Comparison of ENCODE assay signal across 1 cellular context in the genomic region with DNA sequence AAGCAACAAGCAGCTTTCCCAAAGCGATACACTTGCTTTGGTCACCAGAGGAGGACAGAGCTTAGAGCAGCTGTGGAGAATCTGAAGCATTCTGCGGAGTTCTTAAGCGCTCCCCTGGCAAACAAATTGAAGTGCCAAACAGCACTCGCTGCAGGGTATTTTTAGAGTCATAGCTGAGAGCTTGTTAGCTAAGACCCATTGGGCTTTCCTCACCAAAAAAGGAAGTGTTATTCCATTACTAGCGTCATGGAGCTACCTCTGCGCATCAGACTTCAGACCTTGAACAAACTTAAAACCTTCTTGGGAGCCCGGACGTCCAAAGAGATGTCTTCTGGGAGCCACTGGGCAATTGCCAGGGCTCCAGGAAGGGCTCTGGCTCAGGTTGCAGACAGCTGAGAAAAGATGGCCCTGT.
TF ChIP-seq lines count a peak whose summit lies in the region.

No MANE protein-coding gene starts in this region.

TF ChIP-seq in GM23338, 12 proteins besides CTCF, POLR2A, EP300 and RAD21:
- TF ChIP-seq, protein P1, sequence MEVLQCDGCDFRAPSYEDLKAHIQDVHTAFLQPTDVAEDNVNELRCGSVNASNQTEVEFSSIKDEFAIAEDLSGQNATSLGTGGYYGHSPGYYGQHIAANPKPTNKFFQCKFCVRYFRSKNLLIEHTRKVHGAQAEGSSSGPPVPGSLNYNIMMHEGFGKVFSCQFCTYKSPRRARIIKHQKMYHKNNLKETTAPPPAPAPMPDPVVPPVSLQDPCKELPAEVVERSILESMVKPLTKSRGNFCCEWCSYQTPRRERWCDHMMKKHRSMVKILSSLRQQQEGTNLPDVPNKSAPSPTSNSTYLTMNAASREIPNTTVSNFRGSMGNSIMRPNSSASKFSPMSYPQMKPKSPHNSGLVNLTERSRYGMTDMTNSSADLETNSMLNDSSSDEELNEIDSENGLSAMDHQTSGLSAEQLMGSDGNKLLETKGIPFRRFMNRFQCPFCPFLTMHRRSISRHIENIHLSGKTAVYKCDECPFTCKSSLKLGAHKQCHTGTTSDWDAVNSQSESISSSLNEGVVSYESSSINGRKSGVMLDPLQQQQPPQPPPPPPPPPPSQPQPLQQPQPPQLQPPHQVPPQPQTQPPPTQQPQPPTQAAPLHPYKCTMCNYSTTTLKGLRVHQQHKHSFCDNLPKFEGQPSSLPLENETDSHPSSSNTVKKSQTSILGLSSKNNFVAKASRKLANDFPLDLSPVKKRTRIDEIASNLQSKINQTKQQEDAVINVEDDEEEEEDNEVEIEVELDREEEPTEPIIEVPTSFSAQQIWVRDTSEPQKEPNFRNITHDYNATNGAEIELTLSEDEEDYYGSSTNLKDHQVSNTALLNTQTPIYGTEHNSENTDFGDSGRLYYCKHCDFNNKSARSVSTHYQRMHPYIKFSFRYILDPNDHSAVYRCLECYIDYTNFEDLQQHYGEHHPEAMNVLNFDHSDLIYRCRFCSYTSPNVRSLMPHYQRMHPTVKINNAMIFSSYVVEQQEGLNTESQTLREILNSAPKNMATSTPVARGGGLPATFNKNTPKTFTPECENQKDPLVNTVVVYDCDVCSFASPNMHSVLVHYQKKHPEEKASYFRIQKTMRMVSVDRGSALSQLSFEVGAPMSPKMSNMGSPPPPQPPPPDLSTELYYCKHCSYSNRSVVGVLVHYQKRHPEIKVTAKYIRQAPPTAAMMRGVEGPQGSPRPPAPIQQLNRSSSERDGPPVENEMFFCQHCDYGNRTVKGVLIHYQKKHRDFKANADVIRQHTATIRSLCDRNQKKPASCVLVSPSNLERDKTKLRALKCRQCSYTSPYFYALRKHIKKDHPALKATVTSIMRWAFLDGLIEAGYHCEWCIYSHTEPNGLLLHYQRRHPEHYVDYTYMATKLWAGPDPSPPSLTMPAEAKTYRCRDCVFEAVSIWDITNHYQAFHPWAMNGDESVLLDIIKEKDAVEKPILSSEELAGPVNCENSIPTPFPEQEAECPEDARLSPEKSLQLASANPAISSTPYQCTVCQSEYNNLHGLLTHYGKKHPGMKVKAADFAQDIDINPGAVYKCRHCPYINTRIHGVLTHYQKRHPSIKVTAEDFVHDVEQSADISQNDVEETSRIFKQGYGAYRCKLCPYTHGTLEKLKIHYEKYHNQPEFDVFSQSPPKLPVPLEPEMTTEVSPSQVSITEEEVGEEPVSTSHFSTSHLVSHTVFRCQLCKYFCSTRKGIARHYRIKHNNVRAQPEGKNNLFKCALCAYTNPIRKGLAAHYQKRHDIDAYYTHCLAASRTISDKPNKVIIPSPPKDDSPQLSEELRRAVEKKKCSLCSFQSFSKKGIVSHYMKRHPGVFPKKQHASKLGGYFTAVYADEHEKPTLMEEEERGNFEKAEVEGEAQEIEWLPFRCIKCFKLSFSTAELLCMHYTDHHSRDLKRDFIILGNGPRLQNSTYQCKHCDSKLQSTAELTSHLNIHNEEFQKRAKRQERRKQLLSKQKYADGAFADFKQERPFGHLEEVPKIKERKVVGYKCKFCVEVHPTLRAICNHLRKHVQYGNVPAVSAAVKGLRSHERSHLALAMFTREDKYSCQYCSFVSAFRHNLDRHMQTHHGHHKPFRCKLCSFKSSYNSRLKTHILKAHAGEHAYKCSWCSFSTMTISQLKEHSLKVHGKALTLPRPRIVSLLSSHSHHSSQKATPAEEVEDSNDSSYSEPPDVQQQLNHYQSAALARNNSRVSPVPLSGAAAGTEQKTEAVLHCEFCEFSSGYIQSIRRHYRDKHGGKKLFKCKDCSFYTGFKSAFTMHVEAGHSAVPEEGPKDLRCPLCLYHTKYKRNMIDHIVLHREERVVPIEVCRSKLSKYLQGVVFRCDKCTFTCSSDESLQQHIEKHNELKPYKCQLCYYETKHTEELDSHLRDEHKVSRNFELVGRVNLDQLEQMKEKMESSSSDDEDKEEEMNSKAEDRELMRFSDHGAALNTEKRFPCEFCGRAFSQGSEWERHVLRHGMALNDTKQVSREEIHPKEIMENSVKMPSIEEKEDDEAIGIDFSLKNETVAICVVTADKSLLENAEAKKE (CRISPR knock-in tag; IDR thresholded peaks at IDR 0.05) = no peak
- TF ChIP-seq EZH2phosphoT487 (IDR thresholded peaks at IDR 0.05; ENCODE audit: unreplicated experiment) (no peak), POLR2AphosphoS5 (IDR thresholded peaks at IDR 0.05; ENCODE audit: low read depth) (no peak), ZNF114 (CRISPR knock-in tag; IDR thresholded peaks at IDR 0.05) (no peak), ZNF331 (CRISPR knock-in tag; IDR thresholded peaks at IDR 0.05; ENCODE audit: low read depth) (no peak), EZH2 (IDR thresholded peaks at IDR 0.05; ENCODE audit: low read depth, unreplicated experiment) (no peak), NANOG (IDR thresholded peaks at IDR 0.05; ENCODE audit: borderline replicate concordance) (no peak), JUNB (IDR thresholded peaks at IDR 0.05; ENCODE audit: unreplicated experiment) (no peak), STAT1 (IDR thresholded peaks at IDR 0.05; ENCODE audit: unreplicated experiment) (no peak), CREB1 (CRISPR knock-in tag; IDR thresholded peaks at IDR 0.05; ENCODE audit: low read depth) (no peak)
- TF ChIP-seq, protein P2, sequence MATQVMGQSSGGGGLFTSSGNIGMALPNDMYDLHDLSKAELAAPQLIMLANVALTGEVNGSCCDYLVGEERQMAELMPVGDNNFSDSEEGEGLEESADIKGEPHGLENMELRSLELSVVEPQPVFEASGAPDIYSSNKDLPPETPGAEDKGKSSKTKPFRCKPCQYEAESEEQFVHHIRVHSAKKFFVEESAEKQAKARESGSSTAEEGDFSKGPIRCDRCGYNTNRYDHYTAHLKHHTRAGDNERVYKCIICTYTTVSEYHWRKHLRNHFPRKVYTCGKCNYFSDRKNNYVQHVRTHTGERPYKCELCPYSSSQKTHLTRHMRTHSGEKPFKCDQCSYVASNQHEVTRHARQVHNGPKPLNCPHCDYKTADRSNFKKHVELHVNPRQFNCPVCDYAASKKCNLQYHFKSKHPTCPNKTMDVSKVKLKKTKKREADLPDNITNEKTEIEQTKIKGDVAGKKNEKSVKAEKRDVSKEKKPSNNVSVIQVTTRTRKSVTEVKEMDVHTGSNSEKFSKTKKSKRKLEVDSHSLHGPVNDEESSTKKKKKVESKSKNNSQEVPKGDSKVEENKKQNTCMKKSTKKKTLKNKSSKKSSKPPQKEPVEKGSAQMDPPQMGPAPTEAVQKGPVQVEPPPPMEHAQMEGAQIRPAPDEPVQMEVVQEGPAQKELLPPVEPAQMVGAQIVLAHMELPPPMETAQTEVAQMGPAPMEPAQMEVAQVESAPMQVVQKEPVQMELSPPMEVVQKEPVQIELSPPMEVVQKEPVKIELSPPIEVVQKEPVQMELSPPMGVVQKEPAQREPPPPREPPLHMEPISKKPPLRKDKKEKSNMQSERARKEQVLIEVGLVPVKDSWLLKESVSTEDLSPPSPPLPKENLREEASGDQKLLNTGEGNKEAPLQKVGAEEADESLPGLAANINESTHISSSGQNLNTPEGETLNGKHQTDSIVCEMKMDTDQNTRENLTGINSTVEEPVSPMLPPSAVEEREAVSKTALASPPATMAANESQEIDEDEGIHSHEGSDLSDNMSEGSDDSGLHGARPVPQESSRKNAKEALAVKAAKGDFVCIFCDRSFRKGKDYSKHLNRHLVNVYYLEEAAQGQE (IDR thresholded peaks at IDR 0.05; ENCODE audit: unreplicated experiment) = no peak
